In the genomic region with DNA sequence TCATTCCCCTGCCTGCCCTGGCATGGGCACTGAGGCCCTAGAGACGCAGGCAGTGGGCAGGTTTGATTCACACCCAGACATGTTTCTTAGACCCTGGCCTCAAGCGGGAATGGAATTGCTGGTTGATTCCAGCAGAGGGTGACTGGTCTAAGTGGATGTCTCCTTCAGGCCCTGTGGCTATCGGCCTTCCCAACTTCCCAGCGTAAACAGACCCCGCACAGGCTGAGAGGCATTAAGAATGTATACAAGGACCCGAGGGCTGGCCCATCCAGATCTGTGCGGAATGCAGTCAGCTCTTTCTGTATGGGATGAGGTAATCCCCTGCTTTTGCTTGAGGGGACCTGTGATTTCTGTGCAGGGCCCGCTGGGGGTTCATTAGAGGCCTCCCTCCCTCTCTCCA, we compare ENCODE assay signal across 15 cellular contexts. TPM values are rescaled to one million over a fixed set of nuclear protein-coding genes. Genes with fewer than 3 reads are reported as not detected.
DNase-seq lines count a peak whose midpoint lies in the region; ATAC-seq and TF ChIP-seq lines count a peak whose summit lies in the region.
"Had no signal": no experiment of that assay in that cellular context is flagged by ENCODE, and none has a peak within 500 bp of the region (broad histone marks: within the 10 kb centered on the region; RNA-seq: fewer than 3 reads in every experiment).

No MANE protein-coding gene starts in this region.

- no peaks in the 10 kb centered on the region for H3K27me3 Mint-ChIP-seq in chondrocyte (ENCODE audit: low read depth)
- H3K27me3 Mint-ChIP-seq: activated CD4-positive, alpha-beta T cell treated with anti-CD3 and anti-CD28 coated beads, Interleukin-2, amount 10 ng/mL, durations not matched to agents 24 days and 14 days; stimulated activated naive CD8-positive, alpha-beta T cell treated with anti-CD3 and anti-CD28 coated beads, Interleukin-15, amount 100 ng/mL, for 72 hours had no signal

- peak; percentile 63 for TF ChIP-seq CTCF in chondrocyte (IDR thresholded peaks at IDR 0.05)
- no peak for TF ChIP-seq CTCF in spleen (IDR thresholded peaks at IDR 0.05 in 8 of 11, conservative IDR thresholded peaks at IDR 0.05 in 3 of 11)
- TF ChIP-seq CTCF in OCI-LY7 (conservative IDR thresholded peaks at IDR 0.05; ENCODE audit: low read length) = no peak

- no peak overlapping the region for H4K8ac ChIP-seq in mesenchymal stem cell (ENCODE audit: low read length)

- H2AFZ ChIP-seq in mesenchymal stem cell (ENCODE audit: low read depth, low read length) = no peak overlapping the region
- H2AFZ ChIP-seq in OCI-LY7 (ENCODE audit: low read length) = no peak overlapping the region

- H2BK5ac ChIP-seq in mesenchymal stem cell (ENCODE audit: low read depth, low read length, poor library complexity, severe bottlenecking) = no peak overlapping the region

- H3K27ac Mint-ChIP-seq in chondrocyte (ENCODE audit: unreplicated experiment) = peak overlapping the region; percentile 73
- H3K27ac Mint-ChIP-seq: activated CD4-positive, alpha-beta T cell treated with anti-CD3 and anti-CD28 coated beads, Interleukin-2, amount 10 ng/mL, durations not matched to agents 24 days and 14 days; activated T-helper 1 cell treated with anti-CD3 and anti-CD28 coated beads, Interleukin-12 subunit alpha, Interleukin-12 subunit beta, Interleukin-2, Interleukin-4 antibody, amounts not matched to agents 30 ng/mL and 10 ng/mL and 1 ng/mL, durations not matched to agents 14 hours and 24 hours and 36 hours had no signal

- 20% methylated on average over 8 of the region's 8 CpGs for WGBS in mesenchymal stem cell
- WGBS in spleen, 5 donors = 76 to 94% (median 87%) methylated on average over 6 to 8 of the region's 8 CpGs

- intact Hi-C loops in spleen (cut with DNase I; ENCODE audit: low total_unique reads) (loop anchor here (10.0 kb wide), 3 partner anchors 139 to 489 kb away; no protein-coding TSS in a partner anchor), OCI-LY7 (cut with micrococcal nuclease; ENCODE audit: unreplicated experiment) (no loop called here)

- H3K9ac ChIP-seq in NT2/D1 (ENCODE audit: insufficient read length, low read depth) (peak overlapping the region; percentile 44), mesenchymal stem cell (ENCODE audit: low read length) (peak overlapping the region; percentile 71)

- H3K4me3 ChIP-seq in NT2/D1 (ENCODE audit: insufficient read length, low read depth) (no peak overlapping the region), mesenchymal stem cell (ENCODE audit: insufficient read depth in 1 of 2, low read depth in 1 of 2, low read length in 2 of 2) (peak overlapping the region in 1 of 2 experiments; percentile 35), spleen (peak overlapping the region in 4 of 8 donors; percentile 1 to 69 (median 12)), OCI-LY7 (ENCODE audit: low read depth, low read length, poor library complexity, severe bottlenecking) (no peak overlapping the region)
- H3K4me3 ChIP-seq: HAP-1 had no signal

- no peak overlapping the region for H3K4me2 ChIP-seq in mesenchymal stem cell (ENCODE audit: low read length, poor library complexity, severe bottlenecking)
- no peak overlapping the region for H3K4me2 ChIP-seq in OCI-LY7 (ENCODE audit: low read length)

- H2BK15ac ChIP-seq in mesenchymal stem cell (ENCODE audit: low read depth, poor library complexity, severe bottlenecking) = no peak overlapping the region

- POLR2A ChIA-PET in OCI-LY7 (lab: Charles Lee) = no interaction called here

- H3K36me3 ChIP-seq in NT2/D1 (ENCODE audit: insufficient read depth, insufficient read length, low read length) (peaks cover 59% of the 10 kb centered on the region), mesenchymal stem cell (ENCODE audit: control insufficient read depth in 1 of 2, insufficient read depth in 2 of 2, low read depth in 1 of 2, low read length in 2 of 2) (peaks cover 5 to 26% of the 10 kb centered on the region in 2 experiments), spleen (peaks cover 0 to 44% (median 13%) of the 10 kb centered on the region in 6 donors), OCI-LY7 (ENCODE audit: insufficient read depth, low read length) (no peaks in the 10 kb centered on the region; the same call in 1 of the 2 replicates)
- H3K36me3 ChIP-seq: HAP-1 had no signal

- ATAC-seq in GM21528 (IDR thresholded peaks at IDR 0.05; ENCODE audit: low FRiP score, unreplicated experiment) = no peak
- ATAC-seq: stimulated activated naive CD8-positive, alpha-beta T cell treated with anti-CD3 and anti-CD28 coated beads, Interleukin-15, amount 100 ng/mL, for 72 hours had no signal

- H3K36me3 Mint-ChIP-seq in chondrocyte (ENCODE audit: low read depth) = peaks cover 17% of the 10 kb centered on the region

- no peak overlapping the region for H2BK120ac ChIP-seq in mesenchymal stem cell (ENCODE audit: low read depth, low read length)

- H3K79me2 ChIP-seq in OCI-LY7 (ENCODE audit: insufficient read depth, low read depth, low read length) = 0 out of 2 replicates have a peak, but pooled peaks cover 3% of the 10 kb centered on the region

- H3K4me1 Mint-ChIP-seq in chondrocyte (ENCODE audit: low read depth) = peaks cover 77% of the 10 kb centered on the region
- H3K4me1 Mint-ChIP-seq: activated CD4-positive, alpha-beta T cell treated with anti-CD3 and anti-CD28 coated beads, Interleukin-2, amount 10 ng/mL, durations not matched to agents 24 days and 14 days had no signal

- DNase-seq in NT2/D1 (ENCODE audit: low read depth, low spot score) (peak; percentile 84), chondrocyte (ENCODE audit: low spot score) (no peak), mesenchymal stem cell (peak; percentile 88), spleen (no peak), OCI-LY7 (ENCODE audit: low spot score) (no peak), glomerular visceral epithelial cell (ENCODE audit: extremely low spot score) (no peak)
- DNase-seq in activated effector memory CD4-positive, alpha-beta T cell treated with anti-CD3 and anti-CD28 coated beads, Interleukin-2, amount 50 U/mL, for 16 hours = no peak
- DNase-seq: activated CD4-positive, alpha-beta T cell treated with anti-CD3 and anti-CD28 coated beads, Interleukin-2, amount 10 ng/mL, durations not matched to agents 24 days and 14 days; NCI-H2171; OCI-M1; stimulated activated naive CD8-positive, alpha-beta T cell treated with anti-CD3 and anti-CD28 coated beads, Interleukin-15, amount 100 ng/mL, for 72 hours had no signal

- H3K27me3 ChIP-seq in NT2/D1 (ENCODE audit: insufficient read depth, insufficient read length) (no peaks in the 10 kb centered on the region), mesenchymal stem cell (ENCODE audit: control insufficient read depth in 1 of 2, insufficient read depth in 1 of 2, low read length in 2 of 2) (peaks cover 0 to 13% of the 10 kb centered on the region in 2 experiments), spleen (replicated peaks in 1 of 7) (no peaks in the 10 kb centered on the region)

- no peaks in the 10 kb centered on the region for H3K9me2 ChIP-seq in OCI-LY7 (ENCODE audit: insufficient read depth, low read length)

- no peaks in the 10 kb centered on the region for H3K9me3 Mint-ChIP-seq in chondrocyte (ENCODE audit: low read depth)
- H3K9me3 Mint-ChIP-seq: activated CD4-positive, alpha-beta T cell treated with anti-CD3 and anti-CD28 coated beads, Interleukin-2, amount 10 ng/mL, durations not matched to agents 24 days and 14 days; activated T-helper 1 cell treated with anti-CD3 and anti-CD28 coated beads, Interleukin-12 subunit alpha, Interleukin-12 subunit beta, Interleukin-2, Interleukin-4 antibody, amounts not matched to agents 30 ng/mL and 10 ng/mL and 1 ng/mL, durations not matched to agents 14 hours and 24 hours and 36 hours; stimulated activated naive CD8-positive, alpha-beta T cell treated with anti-CD3 and anti-CD28 coated beads, Interleukin-15, amount 100 ng/mL, for 72 hours had no signal

- H3K14ac ChIP-seq in mesenchymal stem cell (ENCODE audit: low read length in 2 of 2) = no peak overlapping the region

- H2BK12ac ChIP-seq in mesenchymal stem cell (ENCODE audit: low read length in 2 of 2) = no peak overlapping the region

- H3K23ac ChIP-seq in mesenchymal stem cell (ENCODE audit: low read length in 2 of 2) = no peak overlapping the region

- H3K9me3 ChIP-seq in NT2/D1 (ENCODE audit: insufficient read depth, low read length) (no peaks in the 10 kb centered on the region), mesenchymal stem cell (ENCODE audit: control insufficient read depth, low read length) (no peaks in the 10 kb centered on the region), spleen (no peaks in the 10 kb centered on the region), OCI-LY7 (ENCODE audit: low read length) (no peaks in the 10 kb centered on the region)
- H3K9me3 ChIP-seq: HAP-1 had no signal

- peak overlapping the region in 1 of 2 experiments; percentile 21 for H3K18ac ChIP-seq in mesenchymal stem cell (ENCODE audit: low read depth in 1 of 2, low read length in 2 of 2)

- H4K20me1 ChIP-seq in OCI-LY7 (ENCODE audit: insufficient read depth, low read length) = no peaks in the 10 kb centered on the region

- no peak overlapping the region for H3K4ac ChIP-seq in mesenchymal stem cell (ENCODE audit: low read depth in 1 of 2, low read length in 2 of 2)

- H3K4me1 ChIP-seq in NT2/D1 (ENCODE audit: insufficient read depth, insufficient read length) (peaks cover 27% of the 10 kb centered on the region), mesenchymal stem cell (ENCODE audit: control insufficient read depth, insufficient read depth, low read depth, low read length) (no peaks in the 10 kb centered on the region), spleen (peaks cover 0 to 50% (median 10%) of the 10 kb centered on the region in 6 donors), OCI-LY7 (ENCODE audit: insufficient read depth, low read length, poor library complexity, severe bottlenecking) (peaks cover 23% of the 10 kb centered on the region)
- H3K4me1 ChIP-seq: HAP-1 had no signal

- BruUV-seq in OCI-LY7 (replicated peaks; lab: Mats Ljungman, UMichigan) = no TSS peak

- no peaks in the 10 kb centered on the region for H3K79me1 ChIP-seq in mesenchymal stem cell (replicated peaks; ENCODE audit: low read length, poor library complexity, severe bottlenecking)

- TF ChIP-seq POLR2A in spleen (IDR thresholded peaks at IDR 0.05) = no peak

- no peak overlapping the region for H4K91ac ChIP-seq in mesenchymal stem cell (ENCODE audit: low read length)

- CTCF ChIA-PET in OCI-LY7 (lab: Charles Lee; ENCODE audit: unreplicated experiment) = interaction anchor here (0.5 kb wide), 1 partner anchor 378 kb away, joined by 3 read pairs; no protein-coding TSS in a partner anchor

- no peak overlapping the region for H3K4me3 Mint-ChIP-seq in chondrocyte (ENCODE audit: unreplicated experiment)
- H3K4me3 Mint-ChIP-seq: activated CD4-positive, alpha-beta T cell treated with anti-CD3 and anti-CD28 coated beads, Interleukin-2, amount 10 ng/mL, durations not matched to agents 24 days and 14 days; activated T-helper 1 cell treated with anti-CD3 and anti-CD28 coated beads, Interleukin-12 subunit alpha, Interleukin-12 subunit beta, Interleukin-2, Interleukin-4 antibody, amounts not matched to agents 30 ng/mL and 10 ng/mL and 1 ng/mL, durations not matched to agents 14 hours and 24 hours and 36 hours; stimulated activated naive CD8-positive, alpha-beta T cell treated with anti-CD3 and anti-CD28 coated beads, Interleukin-15, amount 100 ng/mL, for 72 hours had no signal

- H2AK5ac ChIP-seq in mesenchymal stem cell (ENCODE audit: low read length, severe bottlenecking) = no peak overlapping the region

- H3K27ac ChIP-seq in mesenchymal stem cell (ENCODE audit: low read length, poor library complexity, severe bottlenecking) (no peak overlapping the region), spleen (peak overlapping the region in 5 of 8 donors; percentile 9 to 59 (median 37)), OCI-LY7 (ENCODE audit: low read depth, low read length, poor library complexity, severe bottlenecking) (no peak overlapping the region)

RNA-seq across cellular contexts. Expression of gene ACKR3, which starts 6.4 kb away (rescaled TPM):
- total RNA-seq in chondrocyte (56.6 to 68.8 TPM (median 57.6 TPM) in 3 replicates), spleen (100 to 1,000 TPM in 2 of 7 donors, 10 to 100 TPM in 5; 46.9 to 164 (median 86.8) TPM), OCI-LY7 (2022) (0.33 and 0.46 TPM in 2 replicates)
- 40.4 TPM for polyA plus RNA-seq in mesenchymal stem cell (2013, experiment 1 of 2)
- 43.3 TPM for polyA plus RNA-seq in mesenchymal stem cell (2013, experiment 2 of 2)
- polyA plus RNA-seq in spleen = 10 to 100 TPM; 11.5 to 15.0 (median 12.8) TPM
- total RNA-seq in OCI-LY7 (2014; rRNA removed; shearing (Covaris generic)) = 1.5 and 2.1 TPM in 2 replicates
- total RNA-seq: epithelial cell of proximal tubule had no signal

Comparison
In these comparisons a context has a peak if more than half of its experiments do, and no peak if none do; other contexts are left out.
1. DNase-seq: peak in NT2/D1 (single experiment) and mesenchymal stem cell (single experiment); none in chondrocyte (single experiment), spleen (single experiment), OCI-LY7 (single experiment), glomerular visceral epithelial cell (single experiment) and activated effector memory CD4-positive, alpha-beta T cell treated with anti-CD3 and anti-CD28 coated beads, Interleukin-2, amount 50 U/mL, for 16 hours (single experiment).
2. H3K27ac ChIP-seq: peak in spleen (5 of 8); none in mesenchymal stem cell (single experiment) and OCI-LY7 (single experiment).
3. RNA of gene ACKR3, which starts 6.4 kb away (total RNA-seq): 46.9 to 164 TPM in spleen and 56.6 to 68.8 TPM in chondrocyte; 0.33 to 2.1 TPM in OCI-LY7; every median in the first group is over 10 times any median in the second.